1 cellular context compared by ENCODE assay signal in genomic region chr12:1703771-1704170, GRCh38.
TF ChIP-seq lines count a peak whose summit lies in the region.

No MANE protein-coding gene starts in this region.

TF ChIP-seq in HepG2, 621 proteins besides CTCF, POLR2A, EP300 and RAD21 (continued from another document):
- TF ChIP-seq, protein P1, sequence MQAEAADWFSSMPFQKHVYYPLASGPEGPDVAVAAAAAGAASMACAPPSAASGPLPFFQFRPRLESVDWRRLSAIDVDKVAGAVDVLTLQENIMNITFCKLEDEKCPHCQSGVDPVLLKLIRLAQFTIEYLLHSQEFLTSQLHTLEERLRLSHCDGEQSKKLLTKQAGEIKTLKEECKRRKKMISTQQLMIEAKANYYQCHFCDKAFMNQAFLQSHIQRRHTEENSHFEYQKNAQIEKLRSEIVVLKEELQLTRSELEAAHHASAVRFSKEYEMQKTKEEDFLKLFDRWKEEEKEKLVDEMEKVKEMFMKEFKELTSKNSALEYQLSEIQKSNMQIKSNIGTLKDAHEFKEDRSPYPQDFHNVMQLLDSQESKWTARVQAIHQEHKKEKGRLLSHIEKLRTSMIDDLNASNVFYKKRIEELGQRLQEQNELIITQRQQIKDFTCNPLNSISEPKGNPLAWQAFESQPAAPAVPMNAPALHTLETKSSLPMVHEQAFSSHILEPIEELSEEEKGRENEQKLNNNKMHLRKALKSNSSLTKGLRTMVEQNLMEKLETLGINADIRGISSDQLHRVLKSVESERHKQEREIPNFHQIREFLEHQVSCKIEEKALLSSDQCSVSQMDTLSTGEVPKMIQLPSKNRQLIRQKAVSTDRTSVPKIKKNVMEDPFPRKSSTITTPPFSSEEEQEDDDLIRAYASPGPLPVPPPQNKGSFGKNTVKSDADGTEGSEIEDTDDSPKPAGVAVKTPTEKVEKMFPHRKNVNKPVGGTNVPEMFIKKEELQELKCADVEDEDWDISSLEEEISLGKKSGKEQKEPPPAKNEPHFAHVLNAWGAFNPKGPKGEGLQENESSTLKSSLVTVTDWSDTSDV (CRISPR knock-in tag; IDR thresholded peaks at IDR 0.05) = no peak
- no peak for TF ChIP-seq FOSL1 (CRISPR knock-in tag; IDR thresholded peaks at IDR 0.05; ENCODE audit: borderline replicate concordance)
- TF ChIP-seq RBM22 (optimal IDR thresholded peaks at IDR 0.05; ENCODE audit: low read length) = no peak
TF ChIP-seq in HepG2: peak in this region for 1.
